1 cellular context compared by ENCODE assay signal in the genomic region with DNA sequence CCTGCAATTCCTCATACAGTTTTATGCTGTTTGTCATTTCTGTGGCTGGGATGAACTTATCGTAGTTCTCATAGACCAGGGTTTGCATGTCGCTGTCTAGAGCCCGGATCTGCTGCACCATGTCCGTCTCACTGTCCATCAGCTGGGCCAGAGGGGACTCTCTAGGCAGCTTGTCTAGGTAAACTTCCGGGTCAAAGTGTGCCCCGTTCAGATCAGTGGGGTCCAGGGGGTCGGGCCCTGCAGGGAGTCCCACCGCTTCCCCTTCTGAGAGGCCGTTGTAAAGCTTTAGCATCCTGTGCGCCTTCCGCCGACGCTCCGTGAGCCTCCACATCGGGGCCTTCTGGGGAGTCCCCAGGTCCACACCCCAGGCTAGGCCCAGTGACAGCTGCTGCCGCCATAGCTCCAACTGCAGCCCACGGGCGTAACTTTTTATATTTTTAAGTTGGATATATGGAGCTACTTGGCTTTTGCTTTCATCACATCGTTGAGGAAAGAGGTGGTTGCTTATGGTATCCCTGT. TPM values are rescaled to one million over a fixed set of nuclear protein-coding genes. Genes with fewer than 3 reads are reported as not detected.
"Had no signal": no experiment of that assay in that cellular context is flagged by ENCODE, and none has a peak within 500 bp of the region (broad histone marks: within the 10 kb centered on the region; RNA-seq: fewer than 3 reads in every experiment).

No MANE protein-coding gene starts in this region.

RNA-seq across cellular contexts. Expression of a gene that starts 38.0 kb away (rescaled TPM):
- total RNA-seq: SJCRH30 had no signal
